ENCODE assay signal across 21 cellular contexts in genomic region chr2:210092791-210093190, GRCh38.
"Had no signal": no experiment of that assay in that cellular context is flagged by ENCODE, and none has a peak within 500 bp of the region (broad histone marks: within the 10 kb centered on the region; RNA-seq: fewer than 3 reads in every experiment).

No MANE protein-coding gene starts in this region.

- ATAC-seq: activated CD8-positive, alpha-beta T cell treated with anti-CD3 and anti-CD28 coated beads for 36 hours; body of pancreas; left cardiac atrium; T-helper 17 cell had no signal

- H3K4me1 Mint-ChIP-seq: activated B cell treated with CpG ODN at 0.5 μM for 24 hours, T-helper 17 cell had no signal

- H3K4me3 Mint-ChIP-seq: activated B cell treated with CpG ODN at 0.5 μM for 24 hours; activated CD8-positive, alpha-beta T cell treated with anti-CD3 and anti-CD28 coated beads for 36 hours; activated naive CD8-positive, alpha-beta T cell; T-helper 17 cell had no signal

- H3K27me3 Mint-ChIP-seq: activated B cell treated with CpG ODN at 0.5 μM for 24 hours; activated CD8-positive, alpha-beta T cell treated with anti-CD3 and anti-CD28 coated beads for 36 hours; activated naive CD8-positive, alpha-beta T cell; T-helper 17 cell had no signal

- DNase-seq: activated B cell treated with CpG ODN at 0.5 μM for 24 hours; activated CD4-positive, alpha-beta T cell treated with anti-CD3 and anti-CD28 coated beads for 48 hours; activated CD8-positive, alpha-beta T cell treated with anti-CD3 and anti-CD28 coated beads for 36 hours; activated gamma-delta T cell treated with Interleukin-2 at 50 U/mL for 16 hours; activated T-cell treated with anti-CD3 and anti-CD28 coated beads, Interleukin-2, amount 50 U/mL, for 48 hours; amygdala; body of pancreas; caudate nucleus; colonic mucosa; effector CD4-positive, alpha-beta T cell; head of caudate nucleus; left cardiac atrium; ovary; stimulated activated CD4-positive, alpha-beta T cell treated with anti-CD3 and anti-CD28 coated beads, Interleukin-12 subunit alpha, Interleukin-12 subunit beta, amount 100 ng/mL, for 4 hours; stimulated activated CD4-positive, alpha-beta T cell treated with anti-CD3 and anti-CD28 coated beads, Interleukin-2, amount 100 ng/mL, for 24 hours; stomach; T-helper 17 cell had no signal

- H3K27ac ChIP-seq: body of pancreas, colonic mucosa, ovary, stomach, thoracic aorta had no signal

- H3K36me3 Mint-ChIP-seq: activated naive CD8-positive, alpha-beta T cell had no signal

- H3K27me3 ChIP-seq: body of pancreas, colonic mucosa, ovary, stomach had no signal

- H3K36me3 ChIP-seq: colonic mucosa, ovary, thoracic aorta had no signal

- H3K27ac Mint-ChIP-seq: activated B cell treated with CpG ODN at 0.5 μM for 24 hours; activated CD8-positive, alpha-beta T cell treated with anti-CD3 and anti-CD28 coated beads for 36 hours; activated naive CD8-positive, alpha-beta T cell; T-helper 17 cell had no signal

- H3K4me3 ChIP-seq: body of pancreas, colonic mucosa, lung, ovary, stomach, thoracic aorta had no signal

- H3K9me3 Mint-ChIP-seq: activated B cell treated with CpG ODN at 0.5 μM for 24 hours; activated CD8-positive, alpha-beta T cell treated with anti-CD3 and anti-CD28 coated beads for 36 hours had no signal

- FAIRE-seq: frontal cortex had no signal

- H3K9me3 ChIP-seq: body of pancreas, colonic mucosa, ovary, stomach, thoracic aorta had no signal

- H3K4me1 ChIP-seq: colonic mucosa, stomach had no signal
